8 cellular contexts compared by ENCODE assay signal in the genomic region with DNA sequence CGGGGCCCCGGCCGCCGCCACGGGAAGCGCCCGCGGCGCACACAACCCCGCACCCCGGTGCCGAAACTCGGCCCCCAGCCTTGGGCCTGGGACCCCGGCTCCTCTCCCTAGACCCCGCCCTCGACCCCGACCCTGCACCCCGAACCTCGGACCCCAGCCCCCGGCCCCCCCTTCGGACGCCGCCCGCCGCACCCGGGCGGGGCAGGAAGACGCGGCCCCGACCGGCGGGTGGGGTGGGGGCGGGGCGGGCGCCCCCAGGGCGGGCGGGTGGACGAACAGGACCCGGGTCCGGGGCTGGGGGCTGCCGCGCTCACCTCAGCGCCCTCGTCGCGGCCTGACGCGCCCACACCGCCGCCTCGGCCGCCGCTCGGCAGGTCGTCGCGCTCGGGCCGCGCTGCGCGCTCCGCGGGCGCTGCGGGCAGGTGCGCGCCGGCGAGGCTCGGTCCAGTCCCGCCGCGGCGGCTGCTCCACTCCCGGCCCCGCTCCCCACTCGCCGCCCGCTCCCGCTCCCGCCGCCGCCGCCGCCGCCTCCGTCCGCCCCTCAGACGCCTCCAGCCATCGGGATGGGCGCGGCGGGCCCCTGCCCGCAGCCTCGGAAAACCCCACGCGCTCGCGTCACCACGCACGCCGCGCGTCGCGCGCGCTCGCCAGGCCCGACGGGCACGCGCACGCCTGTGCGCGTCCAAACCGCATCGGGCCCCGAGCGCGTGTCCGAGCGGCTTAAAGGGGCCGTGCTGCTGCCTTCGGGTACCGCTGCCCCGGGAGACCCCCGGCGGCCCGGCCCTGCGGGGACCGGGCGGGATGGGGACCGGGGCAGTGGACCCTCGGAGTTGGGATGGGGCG. TPM values are rescaled to one million over a fixed set of nuclear protein-coding genes. Genes with fewer than 3 reads are reported as not detected.
A peak's percentile ranks its signal among the peaks of the same experiment; 100 is the strongest.
DNase-seq lines count a peak whose midpoint lies in the region; ATAC-seq and TF ChIP-seq lines count a peak whose summit lies in the region.

A gene (minus strand): TSS at position 582 of the 843 bp plus-strand sequence. CDS start 65,634 bp downstream, outside the sequence.

- no peaks in the 10 kb centered on the region for H3K9me3 ChIP-seq in spleen

- DNase-seq in 8988T (peak; percentile 94), NCI-H2227 (lab: John Stamatoyannopoulos, UW; ENCODE audit: unreplicated experiment) (peak; percentile 97), cardiac fibroblast (ENCODE audit: low read depth in 2 of 2) (peak; percentile 87 to 91), iris pigment epithelial cell (ENCODE audit: low read depth) (peak; percentile 82), spleen (peak; percentile 97)
- DNase-seq in activated CD4-positive, CD25-positive, alpha-beta regulatory T cell (lab: John Stamatoyannopoulos, UW), result peak; percentile 74 to 80 (median 78)

- TF ChIP-seq POLR2A in spleen (IDR thresholded peaks at IDR 0.05), result peak in 2 of 3 donors; percentile 49 to 75

- H3K27ac ChIP-seq in spleen, result peak within 1 kb of the TSS; percentile 90 to 99 (median 96)

- H3K36me3 ChIP-seq in spleen, result no peaks in the 10 kb centered on the region

- peaks cover 54 to 88% (median 76%) of the 10 kb centered on the region in 6 donors for H3K4me1 ChIP-seq in spleen

- TF ChIP-seq CTCF in cardiac fibroblast (IDR thresholded peaks at IDR 0.05; ENCODE audit: low read depth, low read length), result no peak
- no peak for TF ChIP-seq CTCF in spleen (IDR thresholded peaks at IDR 0.05 in 8 of 11, conservative IDR thresholded peaks at IDR 0.05 in 3 of 11)

- intact Hi-C loops in spleen (cut with DNase I; ENCODE audit: low total_unique reads), result loop anchor here (10.0 kb wide), 1 partner anchor 106 kb away; no protein-coding TSS in a partner anchor

- no peaks in the 10 kb centered on the region for H3K27me3 ChIP-seq in spleen (replicated peaks in 1 of 7)

- 0 to 1% (median 0%) methylated on average over 22 to 137 of the region's 137 CpGs for WGBS in spleen, 5 donors

- peak within 1 kb of the TSS; percentile 83 to 84 for H3K4me3 ChIP-seq in cardiac fibroblast (replicated peaks in 1 of 2; ENCODE audit: low read depth in 2 of 2, low read length in 2 of 2)
- H3K4me3 ChIP-seq in spleen, result peak within 1 kb of the TSS; percentile 72 to 99 (median 96)

- peak; percentile 57 for ATAC-seq in GM18519 (IDR thresholded peaks at IDR 0.05; ENCODE audit: low FRiP score, unreplicated experiment)
- ATAC-seq in HG03064 (IDR thresholded peaks at IDR 0.05; ENCODE audit: low read depth, unreplicated experiment), result peak; percentile 56

RNA-seq across cellular contexts. Expression of the gene that starts here (rescaled TPM):
- 100 to 1,000 TPM; 186 to 304 (median 273) TPM for total RNA-seq in spleen
- 100 to 1,000 TPM in 1 of 3 donors, 10 to 100 TPM in 2; 76.0 to 132 (median 95.5) TPM for polyA plus RNA-seq in spleen

Comparison
In these comparisons a context has a peak if more than half of its experiments do, and no peak if none do; other contexts are left out.
1. Peak in every context shown above with its lines: DNase-seq, ATAC-seq, H3K4me3 ChIP-seq and H3K27ac ChIP-seq.